ENCODE assay signal across 8 cellular contexts in the genomic region with DNA sequence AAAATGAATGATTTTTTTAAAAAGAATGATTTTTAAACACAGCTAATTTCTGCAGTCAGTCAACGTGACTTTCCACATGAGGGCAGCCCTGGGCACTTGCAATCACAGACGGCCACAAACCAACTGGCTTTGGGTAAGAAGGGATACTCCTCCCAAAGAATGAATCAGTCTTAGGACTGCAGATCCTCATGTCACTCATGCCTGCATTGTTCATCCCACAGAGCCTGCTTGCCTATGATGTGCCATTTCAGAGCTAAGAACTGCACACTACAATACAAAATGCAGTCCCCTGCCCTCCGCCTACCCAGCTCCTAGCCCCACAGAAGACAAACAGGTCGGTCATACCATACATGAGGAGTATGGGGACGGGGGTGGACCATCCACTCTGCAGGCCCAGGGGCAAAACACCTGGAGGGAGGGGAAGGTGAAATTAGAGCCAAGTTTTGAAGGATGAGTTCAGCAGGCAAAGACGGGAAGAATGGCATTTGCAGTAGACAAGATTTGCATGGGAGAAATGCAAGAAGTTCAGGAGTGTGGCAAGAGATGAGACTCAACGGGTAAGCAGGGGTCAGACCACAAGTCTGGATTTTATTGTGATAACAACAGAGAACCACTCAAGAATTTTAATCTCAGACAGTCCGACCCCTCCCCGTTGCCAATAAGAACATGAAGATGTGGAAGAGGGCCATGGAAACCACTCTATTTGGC. TPM values are rescaled to one million over a fixed set of nuclear protein-coding genes. Genes with fewer than 3 reads are reported as not detected.
A peak's percentile ranks its signal among the peaks of the same experiment; 100 is the strongest.
DNase-seq lines count a peak whose midpoint lies in the region; ATAC-seq and TF ChIP-seq lines count a peak whose summit lies in the region.

No MANE protein-coding gene starts in this region.

- H3K27ac Mint-ChIP-seq in activated CD8-positive, alpha-beta memory T cell treated with anti-CD3 and anti-CD28 coated beads, Interleukin-2, amount 10 ng/mL, durations not matched to agents 7 days and 5 days, result no peak overlapping the region
- H3K27ac Mint-ChIP-seq in activated T-cell treated with anti-CD3 and anti-CD28 coated beads, Interleukin-2, amount 50 U/mL, for 24 hours, result no peak overlapping the region

- intact Hi-C loops in PC-3 (cut with micrococcal nuclease), result loop anchor here (1.0 kb wide), 1 partner anchor 44 kb away; no protein-coding TSS in a partner anchor

- peak overlapping the region; percentile 26 for H3K4me2 ChIP-seq in PC-3 (ENCODE audit: low read length)

- no peaks in the 10 kb centered on the region; the same call in 1 of the 2 replicates for H4K20me1 ChIP-seq in PC-3 (ENCODE audit: low read length)

- POLR2A ChIA-PET in PC-3 (lab: Charles Lee; ENCODE audit: unreplicated experiment), result no interaction called here

- no peaks in the 10 kb centered on the region for H3K9me2 ChIP-seq in PC-3 (replicated peaks; ENCODE audit: low read length)

- H3K27me3 Mint-ChIP-seq in activated CD8-positive, alpha-beta memory T cell treated with anti-CD3 and anti-CD28 coated beads, Interleukin-2, amount 10 ng/mL, durations not matched to agents 7 days and 5 days, result no peaks in the 10 kb centered on the region
- no peaks in the 10 kb centered on the region for H3K27me3 Mint-ChIP-seq in activated T-cell treated with anti-CD3 and anti-CD28 coated beads, Interleukin-2, amount 50 U/mL, for 24 hours

- peaks cover 83% of the 10 kb centered on the region for H3K79me2 ChIP-seq in PC-3 (ENCODE audit: low read length)

- no peak overlapping the region for H3K4me3 ChIP-seq in PC-3 (ENCODE audit: low read length)

- no peak overlapping the region for H3K9ac ChIP-seq in PC-3 (ENCODE audit: low read length)

- no peaks in the 10 kb centered on the region for H3K9me3 ChIP-seq in PC-3 (ENCODE audit: low read length)

- peaks cover 9% of the 10 kb centered on the region for H3K4me1 Mint-ChIP-seq in activated CD8-positive, alpha-beta memory T cell treated with anti-CD3 and anti-CD28 coated beads, Interleukin-2, amount 10 ng/mL, durations not matched to agents 7 days and 5 days
- H3K4me1 Mint-ChIP-seq in activated T-cell treated with anti-CD3 and anti-CD28 coated beads, Interleukin-2, amount 50 U/mL, for 24 hours (ENCODE audit: low read depth), result peaks cover 41% of the 10 kb centered on the region

- H2AFZ ChIP-seq in PC-3 (ENCODE audit: low read length), result no peak overlapping the region

- H3K9me3 Mint-ChIP-seq in activated CD8-positive, alpha-beta memory T cell treated with anti-CD3 and anti-CD28 coated beads, Interleukin-2, amount 10 ng/mL, durations not matched to agents 7 days and 5 days (ENCODE audit: low read depth), result no peaks in the 10 kb centered on the region
- H3K9me3 Mint-ChIP-seq in activated T-cell treated with anti-CD3 and anti-CD28 coated beads, Interleukin-2, amount 50 U/mL, for 24 hours, result no peaks in the 10 kb centered on the region

- BruUV-seq in PC-3 (replicated peaks; lab: Mats Ljungman, UMichigan), result no TSS peak

- H3K27me3 ChIP-seq in PC-3 (ENCODE audit: low read length), result no peaks in the 10 kb centered on the region

- peaks cover 33% of the 10 kb centered on the region for H3K4me1 ChIP-seq in PC-3 (ENCODE audit: insufficient read depth, low read length)

- H3F3A ChIP-seq in PC-3 (ENCODE audit: low read length, unreplicated experiment), result no peaks in the 10 kb centered on the region

- TF ChIP-seq CTCF in PC-3 (conservative IDR thresholded peaks at IDR 0.05; ENCODE audit: low read depth, low read length), result peak; percentile 58

- peak; percentile 87 for DNase-seq in GM03348 (ENCODE audit: low spot score)
- DNase-seq in PC-3, result peak; percentile 86
- DNase-seq in renal cortical epithelial cell (ENCODE audit: low read depth), result peak; percentile 91
- no peak for DNase-seq in activated CD8-positive, alpha-beta memory T cell treated with anti-CD3 and anti-CD28 coated beads, Interleukin-2, amount 10 ng/mL, durations not matched to agents 7 days and 5 days
- no peak for DNase-seq in activated T-cell treated with anti-CD3 and anti-CD28 coated beads, Interleukin-2, amount 50 U/mL, for 24 hours
- no peak for DNase-seq in activated effector memory CD4-positive, alpha-beta T cell treated with Interleukin-2 at 50 U/mL for 16 hours

- peaks cover 7% of the 10 kb centered on the region for H3K36me3 Mint-ChIP-seq in activated CD8-positive, alpha-beta memory T cell treated with anti-CD3 and anti-CD28 coated beads, Interleukin-2, amount 10 ng/mL, durations not matched to agents 7 days and 5 days
- peaks cover 12% of the 10 kb centered on the region for H3K36me3 Mint-ChIP-seq in activated T-cell treated with anti-CD3 and anti-CD28 coated beads, Interleukin-2, amount 50 U/mL, for 24 hours (ENCODE audit: low read depth)

- H3K36me3 ChIP-seq in PC-3 (ENCODE audit: low read depth, low read length), result no peaks in the 10 kb centered on the region

- no peak overlapping the region for H3K4me3 Mint-ChIP-seq in activated CD8-positive, alpha-beta memory T cell treated with anti-CD3 and anti-CD28 coated beads, Interleukin-2, amount 10 ng/mL, durations not matched to agents 7 days and 5 days
- no peak overlapping the region for H3K4me3 Mint-ChIP-seq in activated T-cell treated with anti-CD3 and anti-CD28 coated beads, Interleukin-2, amount 50 U/mL, for 24 hours

- ATAC-seq in PC-3, result peak; percentile 78
- peak; percentile 75 for ATAC-seq in esophagus mucosa
- no peak for ATAC-seq in activated CD8-positive, alpha-beta memory T cell treated with anti-CD3 and anti-CD28 coated beads, Interleukin-2, amount 10 ng/mL, durations not matched to agents 7 days and 5 days
- ATAC-seq in GM21367 (IDR thresholded peaks at IDR 0.05; ENCODE audit: unreplicated experiment), result no peak

- CTCF ChIA-PET in PC-3 (lab: Charles Lee), result interaction anchor here (0.6 to 1.2 kb wide), 6 partner anchors 43 to 532 kb away, joined by 3 to 9 read pairs (median 4); no protein-coding TSS in a partner anchor
- CTCF ChIA-PET in activated CD8-positive, alpha-beta memory T cell treated with anti-CD3 and anti-CD28 coated beads, Interleukin-2, amount 10 ng/mL, durations not matched to agents 7 days and 5 days (lab: Charles Lee), result no interaction called here

- H3K27ac ChIP-seq in PC-3 (ENCODE audit: low read length), result peak overlapping the region; percentile 33; the same call in 1 of the 2 replicates

RNA-seq across cellular contexts. Expression of gene PACSIN2, which starts 24.7 kb away (rescaled TPM):
- 25.7 and 46.1 TPM in 2 replicates for total RNA-seq in PC-3 (2014; rRNA removed)
- total RNA-seq in esophagus mucosa, result 29.7 TPM
- total RNA-seq in renal cortical epithelial cell, result 69.8 and 129 TPM in 2 replicates
- 10 to 100 TPM; 32.0 to 39.9 TPM for total RNA-seq in activated CD8-positive, alpha-beta memory T cell treated with anti-CD3 and anti-CD28 coated beads, Interleukin-2, amount 10 ng/mL, durations not matched to agents 7 days and 5 days

Comparison
In these comparisons a context has a peak if more than half of its experiments do, and no peak if none do; other contexts are left out.
1. DNase-seq: peak in GM03348 (single experiment), PC-3 (single experiment) and renal cortical epithelial cell (single experiment); none in activated CD8-positive, alpha-beta memory T cell treated with anti-CD3 and anti-CD28 coated beads, Interleukin-2, amount 10 ng/mL, durations not matched to agents 7 days and 5 days (single experiment), activated T-cell treated with anti-CD3 and anti-CD28 coated beads, Interleukin-2, amount 50 U/mL, for 24 hours (single experiment) and activated effector memory CD4-positive, alpha-beta T cell treated with Interleukin-2 at 50 U/mL for 16 hours (single experiment).
2. ATAC-seq: peak in PC-3 (single experiment) and esophagus mucosa (single experiment); none in activated CD8-positive, alpha-beta memory T cell treated with anti-CD3 and anti-CD28 coated beads, Interleukin-2, amount 10 ng/mL, durations not matched to agents 7 days and 5 days (single experiment) and GM21367 (single experiment).